In the genomic region with DNA sequence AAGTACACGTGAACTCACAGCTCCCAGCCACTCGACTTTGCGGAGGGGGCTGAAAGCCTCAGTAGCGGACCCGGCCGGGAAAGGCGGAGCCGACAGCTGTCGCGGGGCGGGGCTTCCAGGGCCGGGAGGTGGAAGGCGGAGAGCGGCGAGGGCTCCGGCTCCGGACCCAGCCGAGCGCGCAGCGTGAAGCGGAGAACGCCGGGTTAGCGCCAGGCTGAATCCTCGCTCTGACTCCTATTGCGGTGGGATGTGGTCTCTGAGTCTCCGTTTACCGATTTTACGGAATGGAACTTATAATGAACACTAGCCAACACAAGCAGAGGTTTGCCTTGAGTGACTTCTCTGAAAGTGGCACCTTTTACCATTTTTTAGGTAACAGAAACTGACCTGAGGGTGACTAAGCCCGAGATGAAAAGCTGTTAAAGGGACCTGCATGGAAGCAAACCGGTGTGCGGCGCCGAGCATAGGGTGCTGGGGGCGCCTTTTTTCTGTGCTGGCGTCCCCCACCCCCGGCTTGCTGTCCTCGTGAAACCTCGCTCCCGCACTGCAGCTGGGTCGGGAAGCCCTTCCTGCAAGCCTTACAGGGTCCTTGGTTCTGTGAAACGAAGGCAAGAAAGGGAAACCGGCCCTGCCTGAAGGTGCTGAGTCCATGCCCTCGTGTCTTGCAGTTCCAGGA, we compare ENCODE assay signal across 8 cellular contexts.
A peak's percentile ranks its signal among the peaks of the same experiment; 100 is the strongest.
DNase-seq lines count a peak whose midpoint lies in the region; ATAC-seq, FAIRE-seq and TF ChIP-seq lines count a peak whose summit lies in the region.

No MANE protein-coding gene starts in this region.

- H3K27me3 ChIP-seq in SJCRH30 = peaks cover 5% of the 10 kb centered on the region; the same call in 1 of the 2 replicates
- peaks cover 0 to 34% of the 10 kb centered on the region in 2 donors for H3K27me3 ChIP-seq in tibial nerve

- H3K27ac ChIP-seq in SJCRH30 (no peak overlapping the region), tibial nerve (no peak overlapping the region)

- WGBS in tibial nerve, 2 donors = 1 to 2% methylated on average over 45 of the region's 45 CpGs

- H3K4me3 ChIP-seq in SJCRH30 (no peak overlapping the region), tibial nerve (peak overlapping the region; percentile 18 to 39 (median 29))

- H3K4me3 Mint-ChIP-seq in endothelial cell (ENCODE audit: unreplicated experiment) = peak overlapping the region; percentile 56

- peaks cover 2% of the 10 kb centered on the region for H3K27me3 Mint-ChIP-seq in endothelial cell (ENCODE audit: unreplicated experiment)

- FAIRE-seq in GM19239 (lab: Jason Lieb, UNC) = no peak

- no peaks in the 10 kb centered on the region for H3K9me3 Mint-ChIP-seq in endothelial cell (ENCODE audit: unreplicated experiment)

- H3K27ac Mint-ChIP-seq in endothelial cell (ENCODE audit: unreplicated experiment) = no peak overlapping the region

- no peak for TF ChIP-seq EP300 in tibial nerve (IDR thresholded peaks at IDR 0.05)

- ATAC-seq in GM21367 (IDR thresholded peaks at IDR 0.05; ENCODE audit: unreplicated experiment) = no peak

- H3K4me1 ChIP-seq in SJCRH30 (no peaks in the 10 kb centered on the region), tibial nerve (peaks cover 0 to 11% (median 7%) of the 10 kb centered on the region in 4 donors)

- no peaks in the 10 kb centered on the region for H3K4me1 Mint-ChIP-seq in endothelial cell (ENCODE audit: unreplicated experiment)

- no peak for TF ChIP-seq POLR2A in tibial nerve (IDR thresholded peaks at IDR 0.05)

- peak; percentile 2 for DNase-seq in stimulated activated CD4-positive, alpha-beta T cell treated with anti-CD3 and anti-CD28 coated beads, Interleukin-12 subunit alpha, Interleukin-12 subunit beta, amount 100 ng/mL, for 4 hours
- no peak for DNase-seq in stimulated activated CD4-positive, alpha-beta T cell treated with anti-CD3 and anti-CD28 coated beads, Interleukin-4, amount 100 ng/mL, for 24 hours
- DNase-seq in SJCRH30 = peak; percentile 10 to 30
- DNase-seq in endothelial cell (ENCODE audit: low spot score) = peak; percentile 79
- DNase-seq in mucosa of gallbladder (ENCODE audit: low spot score) = peak; percentile 12
- DNase-seq in tibial nerve (ENCODE audit: low spot score in 2 of 2) = no peak
- no peak for DNase-seq in GM19239 (ENCODE audit: insufficient read length, low spot score)

- H3K36me3 ChIP-seq in SJCRH30 (no peaks in the 10 kb centered on the region), tibial nerve (no peaks in the 10 kb centered on the region)

- H3K9me3 ChIP-seq in SJCRH30 (replicated peaks) = no peaks in the 10 kb centered on the region
- H3K9me3 ChIP-seq in tibial nerve = no peaks in the 10 kb centered on the region

- H3K36me3 Mint-ChIP-seq in endothelial cell (ENCODE audit: low read depth, unreplicated experiment) = no peaks in the 10 kb centered on the region

- TF ChIP-seq CTCF in endothelial cell (IDR thresholded peaks at IDR 0.05; ENCODE audit: unreplicated experiment) (no peak), tibial nerve (IDR thresholded peaks at IDR 0.05) (no peak)

Comparison
In these comparisons a context has a peak if more than half of its experiments do, and no peak if none do; other contexts are left out.
1. DNase-seq: peak in stimulated activated CD4-positive, alpha-beta T cell treated with anti-CD3 and anti-CD28 coated beads, Interleukin-12 subunit alpha, Interleukin-12 subunit beta, amount 100 ng/mL, for 4 hours (single experiment), SJCRH30 (2 of 2), endothelial cell (single experiment) and mucosa of gallbladder (single experiment); none in stimulated activated CD4-positive, alpha-beta T cell treated with anti-CD3 and anti-CD28 coated beads, Interleukin-4, amount 100 ng/mL, for 24 hours (single experiment), tibial nerve (0 of 2) and GM19239 (single experiment).